ENCODE assay signal across 16 cellular contexts in the genomic region with DNA sequence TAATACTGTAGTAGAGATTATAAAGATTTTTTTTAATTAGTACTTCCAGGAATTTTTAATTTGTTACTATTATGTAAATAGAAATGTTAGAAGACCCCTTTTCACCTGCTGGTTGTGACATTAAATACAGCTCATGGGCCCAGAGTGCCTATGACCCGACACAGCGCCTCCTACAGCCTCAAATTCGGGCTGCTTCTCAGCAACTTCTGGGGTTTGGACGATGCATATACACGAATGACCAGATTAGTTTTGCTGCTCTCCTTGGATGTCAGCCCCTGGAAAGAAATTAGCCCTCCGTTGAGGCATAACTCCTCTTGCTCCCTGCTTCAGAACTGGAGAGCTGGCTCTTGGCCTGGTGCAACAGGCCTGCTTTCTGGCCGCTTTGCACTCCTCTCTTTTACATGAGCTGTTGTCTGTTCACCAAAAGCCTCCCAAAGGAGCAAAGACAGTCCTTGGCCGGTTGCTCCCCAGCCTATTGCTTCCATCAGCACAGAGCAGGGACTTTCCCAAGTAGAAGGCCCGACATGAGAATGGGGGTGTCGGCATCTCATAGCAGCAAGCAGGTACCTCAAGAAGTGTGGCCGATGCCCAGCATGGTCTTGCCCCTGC. TPM values are rescaled to one million over a fixed set of nuclear protein-coding genes. Genes with fewer than 3 reads are reported as not detected.
A peak's percentile ranks its signal among the peaks of the same experiment; 100 is the strongest.
DNase-seq lines count a peak whose midpoint lies in the region; ATAC-seq and TF ChIP-seq lines count a peak whose summit lies in the region.
"Had no signal": no experiment of that assay in that cellular context is flagged by ENCODE, and none has a peak within 500 bp of the region (broad histone marks: within the 10 kb centered on the region; RNA-seq: fewer than 3 reads in every experiment).

No MANE protein-coding gene starts in this region.

- H3K27me3 ChIP-seq in HCT116 (ENCODE audit: insufficient read depth, low read length) (peaks cover 5% of the 10 kb centered on the region; the same call in 1 of the 2 replicates), suprapubic skin (no peaks in the 10 kb centered on the region)
- H3K27me3 ChIP-seq: Peyer's patch, right lobe of liver had no signal

- BruUV-seq in HCT116 (replicated peaks; lab: Mats Ljungman, UMichigan), result no TSS peak

- H2AFZ ChIP-seq in HCT116 (ENCODE audit: low read depth, low read length, poor library complexity, severe bottlenecking), result no peak overlapping the region

- H3K79me2 ChIP-seq in HCT116 (ENCODE audit: insufficient read depth, low read length), result no peaks in the 10 kb centered on the region

- peak; percentile 60 for ATAC-seq in HCT116
- no peak for ATAC-seq in activated CD4-positive, CD25-positive, alpha-beta regulatory T cell treated with anti-CD3 and anti-CD28 coated beads, Interleukin-2, amount 50 U/mL, for 24 hours
- no peak for ATAC-seq in HG03097 (IDR thresholded peaks at IDR 0.05; ENCODE audit: low FRiP score, unreplicated experiment)

- DNase-seq in HCT116 (ENCODE audit: low read depth, low spot score), result no peak
- no peak for DNase-seq in cardiac fibroblast (ENCODE audit: low read depth in 2 of 2)
- DNase-seq in iPS DF 4.7 (ENCODE audit: extremely low read depth, low spot score), result peak; percentile 14
- no peak for DNase-seq in suprapubic skin (ENCODE audit: low spot score in 2 of 2)
- no peak for DNase-seq in stimulated activated CD8-positive, alpha-beta memory T cell treated with anti-CD3 and anti-CD28 coated beads, Interleukin-4, amount 100 ng/mL, for 48 hours
- no peak for DNase-seq in occipital lobe (lab: John Stamatoyannopoulos, UW)
- DNase-seq: activated effector memory CD4-positive, alpha-beta T cell treated with anti-CD3 and anti-CD28 coated beads, Interleukin-2, amount 50 U/mL, for 16 hours; CD4-positive, alpha-beta memory T cell; MV-4-11; NCI-H345; Peyer's patch; right lobe of liver; T-helper 9 cell had no signal

- no peak overlapping the region for H3K9ac ChIP-seq in HCT116 (ENCODE audit: low read length)

- H3K4me2 ChIP-seq in HCT116 (ENCODE audit: low read length), result no peak overlapping the region

- no peak overlapping the region for H3K27ac ChIP-seq in HCT116 (ENCODE audit: low read depth, low read length)
- H3K27ac ChIP-seq in suprapubic skin, result peak overlapping the region; percentile 24
- H3K27ac ChIP-seq: right lobe of liver had no signal

- intact Hi-C loops in HCT116 (cut with micrococcal nuclease), result no loop called here

- no peaks in the 10 kb centered on the region for H3K9me2 ChIP-seq in HCT116 (ENCODE audit: insufficient read depth)

- H3K4me3 ChIP-seq in HCT116 (replicated peaks in 1 of 2; ENCODE audit: low read depth in 1 of 2, low read length in 2 of 2), result no peak overlapping the region
- H3K4me3 ChIP-seq in cardiac fibroblast (replicated peaks in 1 of 2; ENCODE audit: low read depth in 2 of 2, low read length in 2 of 2), result no peak overlapping the region
- H3K4me3 ChIP-seq in suprapubic skin, result no peak overlapping the region
- H3K4me3 ChIP-seq: mucosa of descending colon, Peyer's patch, right lobe of liver had no signal

- TF ChIP-seq RAD21 in HCT116 (IDR thresholded peaks at IDR 0.05; ENCODE audit: low read depth), result no peak

- H4K20me1 ChIP-seq in HCT116 (ENCODE audit: insufficient read depth), result no peaks in the 10 kb centered on the region

- TF ChIP-seq EP300 in suprapubic skin (IDR thresholded peaks at IDR 0.05), result no peak

- no peaks in the 10 kb centered on the region for H3K9me3 ChIP-seq in HCT116 (ENCODE audit: control insufficient read depth in 1 of 2, insufficient read depth in 1 of 2, low read depth in 1 of 2, low read length in 2 of 2)
- no peaks in the 10 kb centered on the region for H3K9me3 ChIP-seq in suprapubic skin
- H3K9me3 ChIP-seq: mucosa of descending colon, Peyer's patch, right lobe of liver had no signal

- CTCF ChIA-PET in HCT116 (lab: Charles Lee), result interaction anchor here (0.8 to 1.2 kb wide), 3 partner anchors 11 to 45 kb away, joined by 3 to 4 read pairs (median 4); no protein-coding TSS in a partner anchor

- TF ChIP-seq CTCF in HCT116 (IDR thresholded peaks at IDR 0.05 in 2 of 3, conservative IDR thresholded peaks at IDR 0.05 in 1 of 3; ENCODE audit: borderline replicate concordance in 1 of 3, insufficient read depth in 1 of 3, low read depth in 2 of 3, low read length in 2 of 3) (peak in 2 of 3 experiments; percentile 52 to 68; a peak in 4 of 6 replicates), cardiac fibroblast (IDR thresholded peaks at IDR 0.05; ENCODE audit: low read depth, low read length) (peak; percentile 24), suprapubic skin (IDR thresholded peaks at IDR 0.05) (no peak)

- POLR2A ChIA-PET in HCT116 (lab: Charles Lee), result no interaction called here

- RAD21 ChIA-PET in HCT116 (lab: Charles Lee; ENCODE audit: low non-redundant PET in 1 of 2, low total read pairs in 2 of 2, uncharacterized antibody in 2 of 2, unreplicated experiment in 2 of 2), result no interaction called here

- H3K36me3 ChIP-seq in HCT116 (ENCODE audit: control insufficient read depth in 1 of 2, insufficient read depth in 2 of 2, low read length in 2 of 2) (no peaks in the 10 kb centered on the region), suprapubic skin (no peaks in the 10 kb centered on the region)
- H3K36me3 ChIP-seq: Peyer's patch, right lobe of liver had no signal

- H3K4me1 ChIP-seq in HCT116 (ENCODE audit: control insufficient read depth in 1 of 2, insufficient read depth in 2 of 2, low read length in 2 of 2) (no peaks in the 10 kb centered on the region), suprapubic skin (peaks cover 16% of the 10 kb centered on the region)
- H3K4me1 ChIP-seq: right lobe of liver had no signal

- 80% methylated on average over 11 of the region's 11 CpGs for WGBS in suprapubic skin

- no peak for TF ChIP-seq POLR2A in HCT116 (IDR thresholded peaks at IDR 0.05; ENCODE audit: borderline replicate concordance, extremely low read depth, insufficient read depth, insufficient read length)
- no peak for TF ChIP-seq POLR2A in suprapubic skin (IDR thresholded peaks at IDR 0.05)

TF ChIP-seq in HCT116, 20 proteins besides CTCF, POLR2A, EP300 and RAD21:
- TF ChIP-seq SP1 (IDR thresholded peaks at IDR 0.05; ENCODE audit: low read depth) (no peak), POLR2AphosphoS5 (IDR thresholded peaks at IDR 0.05; ENCODE audit: low read depth, low read length) (no peak), ATF3 (IDR thresholded peaks at IDR 0.05) (no peak), SRF (IDR thresholded peaks at IDR 0.05; ENCODE audit: low read depth) (no peak), TCF7L2 (IDR thresholded peaks at IDR 0.05; ENCODE audit: borderline replicate concordance, extremely low read depth, insufficient read depth, insufficient read length) (no peak), CEBPB (IDR thresholded peaks at IDR 0.05; ENCODE audit: low read depth) (no peak), EZH2 (IDR thresholded peaks at IDR 0.05) (no peak), ZNF274 (IDR thresholded peaks at IDR 0.05; ENCODE audit: low read depth, low read length) (no peak), EZH2phosphoT487 (IDR thresholded peaks at IDR 0.05; ENCODE audit: borderline replicate concordance) (no peak)
- TF ChIP-seq, protein P1, sequence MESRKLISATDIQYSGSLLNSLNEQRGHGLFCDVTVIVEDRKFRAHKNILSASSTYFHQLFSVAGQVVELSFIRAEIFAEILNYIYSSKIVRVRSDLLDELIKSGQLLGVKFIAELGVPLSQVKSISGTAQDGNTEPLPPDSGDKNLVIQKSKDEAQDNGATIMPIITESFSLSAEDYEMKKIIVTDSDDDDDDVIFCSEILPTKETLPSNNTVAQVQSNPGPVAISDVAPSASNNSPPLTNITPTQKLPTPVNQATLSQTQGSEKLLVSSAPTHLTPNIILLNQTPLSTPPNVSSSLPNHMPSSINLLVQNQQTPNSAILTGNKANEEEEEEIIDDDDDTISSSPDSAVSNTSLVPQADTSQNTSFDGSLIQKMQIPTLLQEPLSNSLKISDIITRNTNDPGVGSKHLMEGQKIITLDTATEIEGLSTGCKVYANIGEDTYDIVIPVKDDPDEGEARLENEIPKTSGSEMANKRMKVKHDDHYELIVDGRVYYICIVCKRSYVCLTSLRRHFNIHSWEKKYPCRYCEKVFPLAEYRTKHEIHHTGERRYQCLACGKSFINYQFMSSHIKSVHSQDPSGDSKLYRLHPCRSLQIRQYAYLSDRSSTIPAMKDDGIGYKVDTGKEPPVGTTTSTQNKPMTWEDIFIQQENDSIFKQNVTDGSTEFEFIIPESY (IDR thresholded peaks at IDR 0.05; ENCODE audit: extremely low read depth, insufficient replicate concordance, low read length), result no peak
- TF ChIP-seq, protein P2, sequence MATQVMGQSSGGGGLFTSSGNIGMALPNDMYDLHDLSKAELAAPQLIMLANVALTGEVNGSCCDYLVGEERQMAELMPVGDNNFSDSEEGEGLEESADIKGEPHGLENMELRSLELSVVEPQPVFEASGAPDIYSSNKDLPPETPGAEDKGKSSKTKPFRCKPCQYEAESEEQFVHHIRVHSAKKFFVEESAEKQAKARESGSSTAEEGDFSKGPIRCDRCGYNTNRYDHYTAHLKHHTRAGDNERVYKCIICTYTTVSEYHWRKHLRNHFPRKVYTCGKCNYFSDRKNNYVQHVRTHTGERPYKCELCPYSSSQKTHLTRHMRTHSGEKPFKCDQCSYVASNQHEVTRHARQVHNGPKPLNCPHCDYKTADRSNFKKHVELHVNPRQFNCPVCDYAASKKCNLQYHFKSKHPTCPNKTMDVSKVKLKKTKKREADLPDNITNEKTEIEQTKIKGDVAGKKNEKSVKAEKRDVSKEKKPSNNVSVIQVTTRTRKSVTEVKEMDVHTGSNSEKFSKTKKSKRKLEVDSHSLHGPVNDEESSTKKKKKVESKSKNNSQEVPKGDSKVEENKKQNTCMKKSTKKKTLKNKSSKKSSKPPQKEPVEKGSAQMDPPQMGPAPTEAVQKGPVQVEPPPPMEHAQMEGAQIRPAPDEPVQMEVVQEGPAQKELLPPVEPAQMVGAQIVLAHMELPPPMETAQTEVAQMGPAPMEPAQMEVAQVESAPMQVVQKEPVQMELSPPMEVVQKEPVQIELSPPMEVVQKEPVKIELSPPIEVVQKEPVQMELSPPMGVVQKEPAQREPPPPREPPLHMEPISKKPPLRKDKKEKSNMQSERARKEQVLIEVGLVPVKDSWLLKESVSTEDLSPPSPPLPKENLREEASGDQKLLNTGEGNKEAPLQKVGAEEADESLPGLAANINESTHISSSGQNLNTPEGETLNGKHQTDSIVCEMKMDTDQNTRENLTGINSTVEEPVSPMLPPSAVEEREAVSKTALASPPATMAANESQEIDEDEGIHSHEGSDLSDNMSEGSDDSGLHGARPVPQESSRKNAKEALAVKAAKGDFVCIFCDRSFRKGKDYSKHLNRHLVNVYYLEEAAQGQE (IDR thresholded peaks at IDR 0.05; ENCODE audit: low read depth), result no peak

RNA-seq across cellular contexts. Expression of gene TECTA, which starts 3.3 kb away (rescaled TPM):
- total RNA-seq in HCT116 (2021; ENCODE audit: unreplicated experiment) (0.81 TPM), suprapubic skin (1 to 10 TPM in 1 of 4 donors, under 1 TPM in 3; 0.19 to 1.4 (median 0.62) TPM), occipital lobe (1.7 TPM)
- polyA plus RNA-seq in HCT116 (2012), result 0.36 and 0.45 TPM in 2 replicates

Comparison
In these comparisons a context has a peak if more than half of its experiments do, and no peak if none do; other contexts are left out.
1. CTCF ChIP-seq: peak in HCT116 (2 of 3) and cardiac fibroblast (single experiment); none in suprapubic skin (0 of 2).